In the genomic region with DNA sequence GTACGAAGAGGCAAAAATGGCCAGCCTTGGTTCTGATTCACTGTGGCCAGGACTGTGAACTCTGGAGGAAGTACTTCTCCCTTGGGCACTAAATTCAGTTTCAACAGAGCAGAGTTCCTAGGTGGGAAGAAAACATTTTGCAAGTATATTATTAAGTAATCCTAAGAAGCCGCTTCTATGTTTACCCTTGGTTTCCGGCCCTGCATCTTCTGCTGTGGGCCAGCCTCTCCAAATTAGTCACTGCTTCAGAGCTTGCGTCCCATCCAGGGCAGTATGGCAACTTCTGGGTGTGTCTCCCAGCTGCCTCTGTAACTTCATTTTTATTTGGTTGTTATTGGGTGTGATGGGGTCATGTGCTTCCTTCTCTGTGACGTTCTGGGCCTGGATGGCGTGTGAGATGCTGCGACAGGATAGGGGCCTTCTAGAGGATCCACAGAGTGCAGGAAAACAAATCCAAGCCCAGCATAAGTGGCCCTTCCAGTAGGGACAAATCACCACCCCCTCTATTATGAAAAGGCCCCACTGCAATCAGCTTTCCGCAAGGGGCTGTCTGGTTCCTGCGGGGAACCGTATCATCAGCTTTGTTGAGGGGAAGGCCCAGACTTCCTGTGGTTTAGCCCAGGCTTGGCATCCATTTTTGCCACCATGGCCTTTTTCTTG, we compare ENCODE assay signal across 11 cellular contexts. TPM values are rescaled to one million over a fixed set of nuclear protein-coding genes. Genes with fewer than 3 reads are reported as not detected.
A peak's percentile ranks its signal among the peaks of the same experiment; 100 is the strongest.
DNase-seq lines count a peak whose midpoint lies in the region; ATAC-seq and TF ChIP-seq lines count a peak whose summit lies in the region.
"Had no signal": no experiment of that assay in that cellular context is flagged by ENCODE, and none has a peak within 500 bp of the region (broad histone marks: within the 10 kb centered on the region; RNA-seq: fewer than 3 reads in every experiment).

No MANE protein-coding gene starts in this region.

- DNase-seq in CD1c-positive myeloid dendritic cell (ENCODE audit: extremely low spot score): peak; percentile 93
- peak; percentile 96 for DNase-seq in NOMO-1 (lab: John Stamatoyannopoulos, UW; ENCODE audit: unreplicated experiment in 2 of 2)
- DNase-seq in lung (ENCODE audit: low spot score): peak; percentile 50
- no peak for DNase-seq in hippocampal formation (lab: John Stamatoyannopoulos, UW)
- DNase-seq in epidermal melanocyte (ENCODE audit: insufficient read length, low spot score): no peak
- DNase-seq: ovary had no signal

- H3K4me3 ChIP-seq in lung: no peak overlapping the region
- H3K4me3 ChIP-seq: ovary had no signal

- TF ChIP-seq CTCF in lung (IDR thresholded peaks at IDR 0.05; ENCODE audit: control extremely low read depth, extremely low read depth): no peak

- peaks cover 0 to 12% of the 10 kb centered on the region in 2 donors for H3K4me1 ChIP-seq in lung (ENCODE audit: control insufficient read depth in 2 of 2, insufficient read depth in 2 of 2, low read length in 2 of 2)

- ATAC-seq in activated T-helper 17 cell treated with anti-CD3 and anti-CD28 coated beads, Interleukin-2, amount 50 U/mL, for 72 hours (replicated peaks): peak; percentile 75
- ATAC-seq in lung (ENCODE audit: insufficient read depth, low FRiP score) (peak; percentile 82), HG02588 (IDR thresholded peaks at IDR 0.05; ENCODE audit: unreplicated experiment) (no peak), GM19452 (IDR thresholded peaks at IDR 0.05; ENCODE audit: unreplicated experiment) (no peak)
- ATAC-seq: HCT116, Panc1 had no signal

- H3K4me3 Mint-ChIP-seq in activated T-helper 17 cell treated with anti-CD3 and anti-CD28 coated beads, Interleukin-2, amount 50 U/mL, for 72 hours: peak overlapping the region; percentile 93

- peak overlapping the region; percentile 91 for H3K27ac Mint-ChIP-seq in activated T-helper 17 cell treated with anti-CD3 and anti-CD28 coated beads, Interleukin-2, amount 50 U/mL, for 72 hours

- H3K36me3 ChIP-seq in lung (ENCODE audit: control insufficient read depth in 2 of 2, insufficient read depth in 2 of 2, low read length in 2 of 2): peaks cover 0 to 11% of the 10 kb centered on the region in 2 donors
- H3K36me3 ChIP-seq: ovary had no signal

- peak overlapping the region in 1 of 2 donors; percentile 79 for H3K27ac ChIP-seq in lung (ENCODE audit: low read depth in 1 of 2, low read length in 1 of 2)
- H3K27ac ChIP-seq: ovary had no signal

- H3K9me3 Mint-ChIP-seq in activated T-helper 17 cell treated with anti-CD3 and anti-CD28 coated beads, Interleukin-2, amount 50 U/mL, for 72 hours: no peaks in the 10 kb centered on the region

- H3K4me1 Mint-ChIP-seq in activated T-helper 17 cell treated with anti-CD3 and anti-CD28 coated beads, Interleukin-2, amount 50 U/mL, for 72 hours: peaks cover 53% of the 10 kb centered on the region

- H3K36me3 Mint-ChIP-seq in activated T-helper 17 cell treated with anti-CD3 and anti-CD28 coated beads, Interleukin-2, amount 50 U/mL, for 72 hours (ENCODE audit: low read depth): peaks cover 73% of the 10 kb centered on the region

- WGBS in lung, 2 donors: 23 to 59% methylated on average over 10 of the region's 10 CpGs

- no peaks in the 10 kb centered on the region for H3K9me3 ChIP-seq in lung (ENCODE audit: control insufficient read depth in 2 of 2, insufficient read depth in 1 of 2, low read length in 1 of 2)
- H3K9me3 ChIP-seq: ovary had no signal

- H3K27me3 Mint-ChIP-seq in activated T-helper 17 cell treated with anti-CD3 and anti-CD28 coated beads, Interleukin-2, amount 50 U/mL, for 72 hours: no peaks in the 10 kb centered on the region

- H3K27me3 ChIP-seq in lung (ENCODE audit: control insufficient read depth, insufficient read depth): no peaks in the 10 kb centered on the region
- H3K27me3 ChIP-seq: ovary had no signal

RNA-seq across cellular contexts. Expression of a gene that starts 55.1 kb away (rescaled TPM):
- total RNA-seq in activated T-helper 17 cell treated with anti-CD3 and anti-CD28 coated beads, Interleukin-2, amount 50 U/mL, for 72 hours: not detected
- under 1 TPM in 1 of 2 donors, not detected in 1; 0.28 TPM for total RNA-seq in lung
- polyA plus RNA-seq in lung: under 1 TPM; 0.03 to 0.20 TPM

Comparison
In these comparisons a context has a peak if more than half of its experiments do, and no peak if none do; other contexts are left out.
1. DNase-seq: peak in CD1c-positive myeloid dendritic cell (single experiment), NOMO-1 (2 of 2) and lung (single experiment); none in hippocampal formation (0 of 2) and epidermal melanocyte (single experiment).
2. ATAC-seq: peak in activated T-helper 17 cell treated with anti-CD3 and anti-CD28 coated beads, Interleukin-2, amount 50 U/mL, for 72 hours (single experiment) and lung (single experiment); none in HG02588 (single experiment) and GM19452 (single experiment).